10 cellular contexts compared by ENCODE assay signal in genomic region chr14:61752626-61753025, GRCh38. TPM values are rescaled to one million over a fixed set of nuclear protein-coding genes. Genes with fewer than 3 reads are reported as not detected.
DNase-seq lines count a peak whose midpoint lies in the region; ATAC-seq and TF ChIP-seq lines count a peak whose summit lies in the region.
"Had no signal": no experiment of that assay in that cellular context is flagged by ENCODE, and none has a peak within 500 bp of the region (broad histone marks: within the 10 kb centered on the region; RNA-seq: fewer than 3 reads in every experiment).

No MANE protein-coding gene starts in this region.

- BruUV-seq in PC-9 (replicated peaks; lab: Mats Ljungman, UMichigan) = no TSS peak

- H3K4me2 ChIP-seq in PC-9 = peak overlapping the region; percentile 85; the same call in 1 of the 2 replicates

- ATAC-seq in GM18861 (IDR thresholded peaks at IDR 0.05; ENCODE audit: unreplicated experiment) = peak; percentile 40
- peak; percentile 49 for ATAC-seq in HG02885 (IDR thresholded peaks at IDR 0.05; ENCODE audit: poor library complexity, unreplicated experiment)

- no peaks in the 10 kb centered on the region for H3K27me3 ChIP-seq in PC-9 (ENCODE audit: insufficient read depth, low read depth)
- H3K27me3 ChIP-seq in neutrophil = no peaks in the 10 kb centered on the region
- H3K27me3 ChIP-seq in BE2C = no peaks in the 10 kb centered on the region
- H3K27me3 ChIP-seq: SJCRH30 had no signal

- H3K36me3 ChIP-seq in PC-9 (ENCODE audit: low read depth) (peaks cover 14% of the 10 kb centered on the region), neutrophil (peaks cover 9% of the 10 kb centered on the region), BE2C (peaks cover 21% of the 10 kb centered on the region)

- peak overlapping the region; percentile 89 for H3K27ac ChIP-seq in PC-9
- peak overlapping the region; percentile 23 for H3K27ac ChIP-seq in neutrophil
- H3K27ac ChIP-seq: SJCRH30 had no signal

- CTCF ChIA-PET in PC-9 (lab: Charles Lee) = interaction anchor here (0.6 kb wide), 1 partner anchor 267 kb away, joined by 4 read pairs; no protein-coding TSS in a partner anchor

- peaks cover 37% of the 10 kb centered on the region for H3K79me2 ChIP-seq in PC-9 (ENCODE audit: low read depth)

- H4K20me1 ChIP-seq in PC-9 (ENCODE audit: insufficient read depth) = no peaks in the 10 kb centered on the region

- H3K4me3 ChIP-seq in PC-9 = no peak overlapping the region
- H3K4me3 ChIP-seq in neutrophil (ENCODE audit: low read depth in 1 of 2, low read length in 1 of 2) = no peak overlapping the region
- H3K4me3 ChIP-seq in BE2C (ENCODE audit: low read depth, low read length) = no peak overlapping the region
- H3K4me3 ChIP-seq: SJCRH30 had no signal

- no peaks in the 10 kb centered on the region for H3K9me3 ChIP-seq in PC-9 (ENCODE audit: insufficient read depth, low read depth)
- H3K9me3 ChIP-seq in neutrophil = no peaks in the 10 kb centered on the region
- H3K9me3 ChIP-seq in BE2C = no peaks in the 10 kb centered on the region
- H3K9me3 ChIP-seq: SJCRH30 had no signal

- no peak overlapping the region for H2AFZ ChIP-seq in PC-9

- H3F3A ChIP-seq in PC-9 (ENCODE audit: insufficient read depth, low read depth) = peaks cover 58% of the 10 kb centered on the region

- H3K9me2 ChIP-seq in PC-9 (ENCODE audit: insufficient read depth) = no peaks in the 10 kb centered on the region

- DNase-seq in PC-9 (peak; percentile 17 to 82), NCI-H526 treated with DMSO at 0.1 percent for 48 hours (lab: John Stamatoyannopoulos, UW) (no peak), NCI-H526 (lab: John Stamatoyannopoulos, UW) (no peak), BE2C (no peak)
- DNase-seq in NK-92 treated with Interleukin-12 subunit alpha and Interleukin-12 subunit beta, amount 100 ng/mL, for 24 hours (lab: John Stamatoyannopoulos, UW) = no peak
- DNase-seq: SJCRH30; stimulated activated naive CD4-positive, alpha-beta T cell treated with Interleukin-2 at 50 U/mL for 16 hours had no signal

- no peak for TF ChIP-seq CTCF in PC-9 (conservative IDR thresholded peaks at IDR 0.05)
- TF ChIP-seq CTCF in neutrophil (IDR thresholded peaks at IDR 0.05) = no peak
- no peak for TF ChIP-seq CTCF in BE2C (IDR thresholded peaks at IDR 0.05; ENCODE audit: low read depth, low read length)

- POLR2A ChIA-PET in PC-9 (lab: Charles Lee; ENCODE audit: unreplicated experiment) = interaction anchor here (0.6 to 1.4 kb wide), 4 partner anchors 9 to 274 kb away, joined by 4 to 16 read pairs (median 5); partner anchors contain the start of genes HIF1A and SNAPC1

- intact Hi-C loops in PC-9 (cut with micrococcal nuclease; ENCODE audit: unreplicated experiment) = loop anchor here (5.0 kb wide), 3 partner anchors 55 to 175 kb away; partner anchors contain the start of gene HIF1A

- H3K4me1 ChIP-seq in PC-9 (replicated peaks; ENCODE audit: insufficient read depth) (peaks cover 76% of the 10 kb centered on the region), neutrophil (ENCODE audit: control insufficient read depth in 1 of 2, insufficient read depth in 1 of 2, low read depth in 1 of 2, low read length in 1 of 2) (peaks cover 20 to 37% of the 10 kb centered on the region in 2 experiments), BE2C (peaks cover 8% of the 10 kb centered on the region)

RNA-seq across cellular contexts. Expression of gene SNAPC1, which starts 9.6 kb away (rescaled TPM):
- total RNA-seq in PC-9 (2021) = 17.9 and 18.0 TPM in 2 replicates
- 13.5 TPM for polyA plus RNA-seq in BE2C (2012; ENCODE audit: insufficient read depth, insufficient read length, low read depth)

RNA-seq across cellular contexts. Expression of gene HIF1A, which starts 57.3 kb away (rescaled TPM):
- total RNA-seq in PC-9 (2021) = 146 and 154 TPM in 2 replicates
- polyA plus RNA-seq in BE2C (2012; ENCODE audit: insufficient read depth, insufficient read length, low read depth) = 96.5 TPM

RNA-seq across cellular contexts. Expression of gene SYT16, which starts 59.9 kb away (rescaled TPM):
- 5.1 and 10.8 TPM in 2 replicates for total RNA-seq in PC-9 (2021)
- polyA plus RNA-seq in BE2C (2012; ENCODE audit: insufficient read depth, insufficient read length, low read depth) = not detected
- total RNA-seq: SJCRH30 had no signal

Comparison
In these comparisons a context has a peak if more than half of its experiments do, and no peak if none do; other contexts are left out.
1. DNase-seq: peak in PC-9 (2 of 2); none in NCI-H526 treated with DMSO at 0.1 percent for 48 hours (single experiment), NCI-H526 (0 of 2), NK-92 treated with Interleukin-12 subunit alpha and Interleukin-12 subunit beta, amount 100 ng/mL, for 24 hours (single experiment) and BE2C (single experiment).